9 cellular contexts compared by ENCODE assay signal in the genomic region with DNA sequence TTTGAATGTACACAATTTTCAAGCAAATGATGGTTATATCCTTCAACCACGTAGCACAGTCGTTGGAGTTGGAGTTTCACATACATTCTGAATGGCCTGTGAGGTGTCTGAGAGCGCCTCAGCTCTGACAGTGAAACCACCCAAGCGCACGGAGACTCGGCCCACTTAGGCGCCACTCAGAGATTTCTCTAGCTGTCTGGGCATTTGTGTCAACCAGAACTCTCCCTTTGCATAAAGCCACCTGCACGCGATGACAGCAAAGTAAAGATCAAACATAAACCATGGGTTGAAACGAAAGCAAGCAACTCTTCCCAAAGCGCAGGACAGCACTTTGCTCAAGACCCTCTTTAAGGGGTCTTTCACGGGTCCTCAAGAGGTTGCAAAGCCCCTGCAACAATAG. TPM values are rescaled to one million over a fixed set of nuclear protein-coding genes. Genes with fewer than 3 reads are reported as not detected.
DNase-seq lines count a peak whose midpoint lies in the region; TF ChIP-seq lines count a peak whose summit lies in the region.
"Had no signal": no experiment of that assay in that cellular context is flagged by ENCODE, and none has a peak within 500 bp of the region (broad histone marks: within the 10 kb centered on the region; RNA-seq: fewer than 3 reads in every experiment).

No MANE protein-coding gene starts in this region.

- H3K4me1 ChIP-seq in Peyer's patch (peaks cover 0 to 18% (median 8%) of the 10 kb centered on the region in 4 donors), stomach (peaks cover 24 to 46% (median 43%) of the 10 kb centered on the region in 4 donors), SJCRH30 (peaks cover 2% of the 10 kb centered on the region; the same call in 1 of the 2 replicates)

- peak overlapping the region; percentile 58 for H3K4me3 Mint-ChIP-seq in glutamatergic neuron (ENCODE audit: unreplicated experiment)

- H3K27me3 ChIP-seq in Peyer's patch (no peaks in the 10 kb centered on the region), stomach (peaks cover 5 to 68% (median 37%) of the 10 kb centered on the region in 3 donors), SJCRH30 (peaks cover 27% of the 10 kb centered on the region)

- peak overlapping the region in 3 of 4 donors; percentile 35 to 53 (median 44) for H3K4me3 ChIP-seq in Peyer's patch
- peak overlapping the region; percentile 41 to 60 (median 46) for H3K4me3 ChIP-seq in stomach
- no peak overlapping the region for H3K4me3 ChIP-seq in SJCRH30

- TF ChIP-seq POLR2A in Peyer's patch (IDR thresholded peaks at IDR 0.05) (no peak), stomach (IDR thresholded peaks at IDR 0.05) (no peak)

- H3K36me3 Mint-ChIP-seq in glutamatergic neuron (ENCODE audit: unreplicated experiment) = peaks cover 3% of the 10 kb centered on the region

- no peak overlapping the region for H3K27ac ChIP-seq in Peyer's patch
- no peak overlapping the region for H3K27ac ChIP-seq in stomach
- H3K27ac ChIP-seq in SJCRH30 = no peak overlapping the region
- H3K27ac ChIP-seq: C4-2B had no signal

- peak; percentile 19 for DNase-seq in activated CD4-positive, alpha-beta T cell treated with anti-CD3 and anti-CD28 coated beads for 48 hours
- DNase-seq in activated CD4-positive, alpha-beta T cell treated with anti-CD3 and anti-CD28 coated beads for 4 hours = no peak
- DNase-seq in Peyer's patch (no peak), glutamatergic neuron (no peak), stomach (no peak), NCI-H2081 treated with DMSO at 0.1 percent for 48 hours (lab: John Stamatoyannopoulos, UW) (no peak), SJCRH30 (no peak)
- DNase-seq in activated effector memory CD4-positive, alpha-beta T cell treated with Interleukin-2 at 50 U/mL for 16 hours = no peak

- peaks cover 3% of the 10 kb centered on the region for H3K9me3 Mint-ChIP-seq in glutamatergic neuron (ENCODE audit: unreplicated experiment)

- intact Hi-C loops in stomach (cut with DNase I; ENCODE audit: low total_unique reads) = no loop called here

- 14 to 31% (median 20%) methylated on average over 10 to 12 of the region's 12 CpGs for WGBS in stomach, 5 donors

- H3K27ac Mint-ChIP-seq in glutamatergic neuron (ENCODE audit: unreplicated experiment) = no peak overlapping the region

- no peaks in the 10 kb centered on the region for H3K36me3 ChIP-seq in Peyer's patch
- no peaks in the 10 kb centered on the region for H3K36me3 ChIP-seq in stomach
- no peaks in the 10 kb centered on the region for H3K36me3 ChIP-seq in SJCRH30

- H3K9me3 ChIP-seq in Peyer's patch = no peaks in the 10 kb centered on the region
- no peaks in the 10 kb centered on the region for H3K9me3 ChIP-seq in stomach
- no peaks in the 10 kb centered on the region for H3K9me3 ChIP-seq in SJCRH30 (replicated peaks)

- no peak for TF ChIP-seq EP300 in stomach (IDR thresholded peaks at IDR 0.05)

- H3K27me3 Mint-ChIP-seq in glutamatergic neuron (ENCODE audit: unreplicated experiment) = peaks cover 38% of the 10 kb centered on the region

- TF ChIP-seq CTCF in Peyer's patch (IDR thresholded peaks at IDR 0.05) = no peak
- no peak for TF ChIP-seq CTCF in glutamatergic neuron (IDR thresholded peaks at IDR 0.05; ENCODE audit: partially characterized antibody, unreplicated experiment)
- no peak for TF ChIP-seq CTCF in stomach (IDR thresholded peaks at IDR 0.05)

- peaks cover 7% of the 10 kb centered on the region for H3K4me1 Mint-ChIP-seq in glutamatergic neuron (ENCODE audit: low read depth, unreplicated experiment)

RNA-seq across cellular contexts. Expression of a gene that starts 0.5 kb away (rescaled TPM):
- 100 to 1,000 TPM in 2 of 4 donors, 10 to 100 TPM in 2; 10.7 to 156 (median 109) TPM for total RNA-seq in Peyer's patch
- total RNA-seq in glutamatergic neuron (ENCODE audit: unreplicated experiment) = not detected
- under 1 TPM in 1 of 5 donors, not detected in 4; 0.18 TPM for total RNA-seq in stomach
- polyA plus RNA-seq in stomach = under 1 TPM in 1 of 3 donors, not detected in 2; 0.55 TPM
- total RNA-seq in SJCRH30 (2014; rRNA removed; shearing (Covaris generic)) = 0.16 TPM in 1 of 2 replicates, not detected in the other

RNA-seq across cellular contexts. Expression of a gene that starts 56.8 kb away (rescaled TPM):
- total RNA-seq in Peyer's patch = 10 to 100 TPM; 19.4 to 49.5 (median 31.3) TPM
- total RNA-seq in glutamatergic neuron (ENCODE audit: unreplicated experiment) = 103 TPM
- total RNA-seq in stomach = 10 to 100 TPM in 3 of 5 donors, 1 to 10 TPM in 1, not detected in 1; 5.4 to 32.4 (median 28.4) TPM
- polyA plus RNA-seq in stomach = 10 to 100 TPM; 12.8 to 14.7 (median 14.4) TPM
- 92.6 and 92.8 TPM in 2 replicates for total RNA-seq in SJCRH30 (2014; rRNA removed; shearing (Covaris generic))

Comparison
In these comparisons a context has a peak if more than half of its experiments do, and no peak if none do; other contexts are left out.
1. RNA of a gene that starts 0.5 kb away (total RNA-seq): 10.7 to 156 TPM in Peyer's patch; not detected in glutamatergic neuron (single experiment), 0.16 TPM in SJCRH30 and 0.18 TPM in stomach; every median in the first group is over 4 times any median in the second.